ENCODE assay signal across 8 cellular contexts in genomic region chrX:120308959-120309872, GRCh38. TPM values are rescaled to one million over a fixed set of nuclear protein-coding genes. Genes with fewer than 3 reads are reported as not detected.
DNase-seq lines count a peak whose midpoint lies in the region; ATAC-seq and TF ChIP-seq lines count a peak whose summit lies in the region.

No MANE protein-coding gene starts in this region.

- TF ChIP-seq CTCF in GM12875 (IDR thresholded peaks at IDR 0.05; ENCODE audit: borderline replicate concordance, insufficient read depth, low read depth, low read length): peak; percentile 78
- peak; percentile 63 for TF ChIP-seq CTCF in endodermal cell (conservative IDR thresholded peaks at IDR 0.05)

- peak; percentile 54 for DNase-seq in NCI-H2029 (lab: John Stamatoyannopoulos, UW)
- peak; percentile 18 to 35 for DNase-seq in activated CD8-positive, alpha-beta memory T cell treated with anti-CD3 and anti-CD28 coated beads for 1 hour (ENCODE audit: extremely low read depth in 1 of 2, low read depth in 1 of 2)
- peak; percentile 87 for DNase-seq in endodermal cell
- peak; percentile 47 for DNase-seq in mucosa of gallbladder (ENCODE audit: low spot score)
- peak; percentile 25 to 48 for DNase-seq in stimulated activated CD8-positive, alpha-beta memory T cell treated with anti-CD3 and anti-CD28 coated beads, Interleukin-4, amount 100 ng/mL, for 1 hour (ENCODE audit: low read depth in 2 of 2, low spot score in 1 of 2)
- DNase-seq in SKM-1 treated with dmso at 0.1 percent for 144 hours (lab: John Stamatoyannopoulos, UW; ENCODE audit: unreplicated experiment): no peak

- peak overlapping the region; percentile 28 for H3K27ac Mint-ChIP-seq in endodermal cell

- H3K4me1 Mint-ChIP-seq in endodermal cell: peaks cover 22% of the 10 kb centered on the region

- peaks cover 43% of the 10 kb centered on the region for H3K27me3 ChIP-seq in endodermal cell (ENCODE audit: control insufficient read depth, insufficient read depth, low read length, poor library complexity, severe bottlenecking)

- H3K9ac ChIP-seq in endodermal cell (ENCODE audit: extremely low read depth, low read length, poor library complexity, severe bottlenecking): peak overlapping the region; percentile 18

- peaks cover 64% of the 10 kb centered on the region for H3K27me3 Mint-ChIP-seq in endodermal cell (ENCODE audit: insufficient read depth)

- H3K4me3 ChIP-seq in GM12875 (ENCODE audit: low read depth, low read length) (peak overlapping the region; percentile 45), endodermal cell (ENCODE audit: low read length) (peak overlapping the region; percentile 85)

- WGBS in endodermal cell (ENCODE audit: insufficient coverage in 1 of 2, insufficient read length in 1 of 2), 2 experiments: 4 to 9% methylated on average over 4 to 42 of the region's 52 CpGs

- H3K4me1 ChIP-seq in endodermal cell (ENCODE audit: control insufficient read depth, insufficient read depth, low read length): no peaks in the 10 kb centered on the region

- peak; percentile 97 for ATAC-seq in HG02759 (IDR thresholded peaks at IDR 0.05; ENCODE audit: unreplicated experiment)

- peak overlapping the region; percentile 57 for H3K4me3 Mint-ChIP-seq in endodermal cell

- H3K27ac ChIP-seq in endodermal cell (ENCODE audit: low read depth, low read length): no peak overlapping the region

- peaks cover 54% of the 10 kb centered on the region for H3K9me3 Mint-ChIP-seq in endodermal cell

- H3K9me3 ChIP-seq in endodermal cell (ENCODE audit: control insufficient read depth, low read length): no peaks in the 10 kb centered on the region

- H3K36me3 ChIP-seq in endodermal cell (ENCODE audit: control insufficient read depth, insufficient read depth, low read length): no peaks in the 10 kb centered on the region

- no peaks in the 10 kb centered on the region for H3K36me3 Mint-ChIP-seq in endodermal cell (ENCODE audit: low read depth)

RNA-seq across cellular contexts. Expression of gene TMEM255A, which starts 2.0 kb away (rescaled TPM):
- total RNA-seq in endodermal cell (under 1 TPM; 0.22 to 0.35 TPM), mucosa of gallbladder (0.98 TPM)
- polyA plus RNA-seq in endodermal cell (2013, experiment 1 of 2): 5.9 TPM
- 5.4 TPM for polyA plus RNA-seq in endodermal cell (2013, experiment 2 of 2)

RNA-seq across cellular contexts. Expression of gene ATP1B4, which starts 52.7 kb away (rescaled TPM):
- total RNA-seq in endodermal cell: not detected
- polyA plus RNA-seq in endodermal cell (2013, experiment 1 of 2): not detected
- not detected for polyA plus RNA-seq in endodermal cell (2013, experiment 2 of 2)
- total RNA-seq in mucosa of gallbladder: not detected

RNA-seq across cellular contexts. Expression of gene ZBTB33, which starts 58.6 kb away (rescaled TPM):
- total RNA-seq in endodermal cell: 10 to 100 TPM; 19.0 to 19.2 TPM
- 22.9 TPM for polyA plus RNA-seq in endodermal cell (2013, experiment 1 of 2)
- 23.1 TPM for polyA plus RNA-seq in endodermal cell (2013, experiment 2 of 2)
- 19.9 TPM for total RNA-seq in mucosa of gallbladder
